In genomic region chr11:61918251-61919112, GRCh38 we compare ENCODE assay signal across 2 cellular contexts.
TF ChIP-seq lines count a peak whose summit lies in the region.

No MANE protein-coding gene starts in this region.

TF ChIP-seq in liver, 16 proteins besides CTCF, POLR2A, EP300 and RAD21:
- TF ChIP-seq RXRA (IDR thresholded peaks at IDR 0.05) (no peak), HNF4G (IDR thresholded peaks at IDR 0.05) (no peak), YY1 (IDR thresholded peaks at IDR 0.05) (no peak), EGR1 (IDR thresholded peaks at IDR 0.05; ENCODE audit: low read depth in 2 of 2) (no peak), JUND (IDR thresholded peaks at IDR 0.05) (no peak), TAF1 (conservative IDR thresholded peaks at IDR 0.05) (no peak), HNF4A (conservative IDR thresholded peaks at IDR 0.05) (no peak), ZBTB33 (IDR thresholded peaks at IDR 0.05) (no peak), FOXA1 (IDR thresholded peaks at IDR 0.05) (no peak), SP1 (IDR thresholded peaks at IDR 0.05) (no peak), MAX (IDR thresholded peaks at IDR 0.05) (no peak), REST (IDR thresholded peaks at IDR 0.05) (no peak), GABPA (IDR thresholded peaks at IDR 0.05 in 1 of 2, conservative IDR thresholded peaks at IDR 0.05 in 1 of 2) (no peak)
- TF ChIP-seq, protein P1, sequence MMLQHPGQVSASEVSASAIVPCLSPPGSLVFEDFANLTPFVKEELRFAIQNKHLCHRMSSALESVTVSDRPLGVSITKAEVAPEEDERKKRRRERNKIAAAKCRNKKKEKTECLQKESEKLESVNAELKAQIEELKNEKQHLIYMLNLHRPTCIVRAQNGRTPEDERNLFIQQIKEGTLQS (IDR thresholded peaks at IDR 0.05) = no peak

TF ChIP-seq in HepG2, 621 proteins besides CTCF, POLR2A, EP300 and RAD21:
- TF ChIP-seq ZNF549 (CRISPR knock-in tag; IDR thresholded peaks at IDR 0.05) = no peak
- TF ChIP-seq NCOA2 (CRISPR knock-in tag; IDR thresholded peaks at IDR 0.05) = no peak
- no peak for TF ChIP-seq HNF4A (CRISPR knock-in tag; IDR thresholded peaks at IDR 0.05)
- TF ChIP-seq SNAPC4 (CRISPR knock-in tag; IDR thresholded peaks at IDR 0.05) = no peak
- no peak for TF ChIP-seq GPN1 (CRISPR knock-in tag; IDR thresholded peaks at IDR 0.05; ENCODE audit: borderline replicate concordance)
